ENCODE assay signal across 9 cellular contexts in genomic region chr17:915416-916201, GRCh38.
DNase-seq lines count a peak whose midpoint lies in the region; ATAC-seq and TF ChIP-seq lines count a peak whose summit lies in the region.
"Had no signal": no experiment of that assay in that cellular context is flagged by ENCODE, and none has a peak within 500 bp of the region (broad histone marks: within the 10 kb centered on the region; RNA-seq: fewer than 3 reads in every experiment).

No MANE protein-coding gene starts in this region.

- H3K9me3 ChIP-seq in right atrium auricular region (no peaks in the 10 kb centered on the region), spleen (no peaks in the 10 kb centered on the region)

- no peaks in the 10 kb centered on the region for H3K27me3 ChIP-seq in right atrium auricular region
- peaks cover 0 to 12% (median 0%) of the 10 kb centered on the region in 7 donors for H3K27me3 ChIP-seq in spleen (replicated peaks in 1 of 7)

- TF ChIP-seq CTCF in VCaP (conservative IDR thresholded peaks at IDR 0.05) (no peak), right atrium auricular region (IDR thresholded peaks at IDR 0.05) (no peak), spleen (IDR thresholded peaks at IDR 0.05 in 8 of 11, conservative IDR thresholded peaks at IDR 0.05 in 3 of 11) (no peak)

- peaks cover under 1% of the 10 kb centered on the region for H3K27me3 Mint-ChIP-seq in activated CD4-positive, alpha-beta T cell treated with anti-CD3 and anti-CD28 coated beads, Interleukin-2, amount 10 ng/mL, durations not matched to agents 7 days and 5 days
- peaks cover 20 to 27% of the 10 kb centered on the region in 2 donors for H3K27me3 Mint-ChIP-seq in stimulated activated naive B cell treated with anti-CD40 and anti-IgM and Interleukin-4, amounts not matched to agents 10 μg/mL and 1 μg/mL and 100 μg/mL, for 72 hours

- H3K4me3 ChIP-seq in right atrium auricular region (peak overlapping the region in 1 of 2 donors; percentile 23), spleen (peak overlapping the region in 1 of 8 donors; percentile 2)

- peak overlapping the region; percentile 40 for H3K27ac ChIP-seq in VCaP
- H3K27ac ChIP-seq in right atrium auricular region: peak overlapping the region; percentile 54 to 65
- H3K27ac ChIP-seq in spleen: peak overlapping the region; percentile 22 to 80 (median 71)

- WGBS in spleen, 5 donors: 54 to 59% (median 55%) methylated on average over 11 of the region's 11 CpGs

- DNase-seq in NCI-H1092 (lab: John Stamatoyannopoulos, UW): peak; percentile 31
- peak; percentile 83 for DNase-seq in right atrium auricular region (ENCODE audit: low spot score)
- DNase-seq in spleen: no peak
- no peak for DNase-seq in activated CD4-positive, alpha-beta T cell treated with anti-CD3 and anti-CD28 coated beads, Interleukin-2, amount 10 ng/mL, durations not matched to agents 7 days and 5 days
- DNase-seq in stimulated activated naive B cell treated with anti-CD40 and anti-IgM and Interleukin-4, amounts not matched to agents 10 μg/mL and 1 μg/mL and 100 μg/mL, for 72 hours: no peak
- DNase-seq in activated CD4-positive, CD25-positive, alpha-beta regulatory T cell treated with anti-CD3 and anti-CD28 coated beads, Interleukin-2, amount 50 U/mL, for 72 hours: no peak
- DNase-seq: NK-92 treated with Interleukin-12 subunit alpha and Interleukin-12 subunit beta, amount 100 ng/mL, for 24 hours had no signal

- H3K4me3 Mint-ChIP-seq in activated CD4-positive, alpha-beta T cell treated with anti-CD3 and anti-CD28 coated beads, Interleukin-2, amount 10 ng/mL, durations not matched to agents 7 days and 5 days: no peak overlapping the region
- H3K4me3 Mint-ChIP-seq in stimulated activated naive B cell treated with anti-CD40 and anti-IgM and Interleukin-4, amounts not matched to agents 10 μg/mL and 1 μg/mL and 100 μg/mL, for 72 hours: no peak overlapping the region

- POLR2A ChIA-PET in activated CD4-positive, alpha-beta T cell treated with anti-CD3 and anti-CD28 coated beads, Interleukin-2, amount 10 ng/mL, durations not matched to agents 7 days and 5 days (lab: Charles Lee): no interaction called here

- no peaks in the 10 kb centered on the region for H3K9me3 Mint-ChIP-seq in activated CD4-positive, alpha-beta T cell treated with anti-CD3 and anti-CD28 coated beads, Interleukin-2, amount 10 ng/mL, durations not matched to agents 7 days and 5 days
- H3K9me3 Mint-ChIP-seq in stimulated activated naive B cell treated with anti-CD40 and anti-IgM and Interleukin-4, amounts not matched to agents 10 μg/mL and 1 μg/mL and 100 μg/mL, for 72 hours: no peaks in the 10 kb centered on the region

- H3K4me1 Mint-ChIP-seq in activated CD4-positive, alpha-beta T cell treated with anti-CD3 and anti-CD28 coated beads, Interleukin-2, amount 10 ng/mL, durations not matched to agents 7 days and 5 days: no peaks in the 10 kb centered on the region
- H3K4me1 Mint-ChIP-seq in stimulated activated naive B cell treated with anti-CD40 and anti-IgM and Interleukin-4, amounts not matched to agents 10 μg/mL and 1 μg/mL and 100 μg/mL, for 72 hours: no peaks in the 10 kb centered on the region

- no peak overlapping the region for H3K27ac Mint-ChIP-seq in activated CD4-positive, alpha-beta T cell treated with anti-CD3 and anti-CD28 coated beads, Interleukin-2, amount 10 ng/mL, durations not matched to agents 7 days and 5 days
- no peak overlapping the region for H3K27ac Mint-ChIP-seq in stimulated activated naive B cell treated with anti-CD40 and anti-IgM and Interleukin-4, amounts not matched to agents 10 μg/mL and 1 μg/mL and 100 μg/mL, for 72 hours

- no peaks in the 10 kb centered on the region for H3K36me3 Mint-ChIP-seq in activated CD4-positive, alpha-beta T cell treated with anti-CD3 and anti-CD28 coated beads, Interleukin-2, amount 10 ng/mL, durations not matched to agents 7 days and 5 days (ENCODE audit: low read depth)
- no peaks in the 10 kb centered on the region for H3K36me3 Mint-ChIP-seq in stimulated activated naive B cell treated with anti-CD40 and anti-IgM and Interleukin-4, amounts not matched to agents 10 μg/mL and 1 μg/mL and 100 μg/mL, for 72 hours

- intact Hi-C loops in spleen (cut with DNase I; ENCODE audit: low total_unique reads): no loop called here

- TF ChIP-seq POLR2A in spleen (IDR thresholded peaks at IDR 0.05): no peak

- H3K36me3 ChIP-seq in right atrium auricular region (no peaks in the 10 kb centered on the region), spleen (no peaks in the 10 kb centered on the region)

- CTCF ChIA-PET in activated CD4-positive, alpha-beta T cell treated with anti-CD3 and anti-CD28 coated beads, Interleukin-2, amount 10 ng/mL, durations not matched to agents 7 days and 5 days (lab: Charles Lee): interaction anchor here (0.8 kb wide), 1 partner anchor 36 kb away, joined by 3 read pairs; no protein-coding TSS in a partner anchor

- no peak for ATAC-seq in HG02885 (IDR thresholded peaks at IDR 0.05; ENCODE audit: poor library complexity, unreplicated experiment)
- ATAC-seq in stimulated activated naive B cell treated with anti-CD40 and anti-IgM and Interleukin-4, amounts not matched to agents 10 μg/mL and 1 μg/mL and 100 μg/mL, for 72 hours (replicated peaks): no peak

- H3K4me1 ChIP-seq in right atrium auricular region (peaks cover 0 to 18% of the 10 kb centered on the region in 2 donors), spleen (peaks cover 0 to 15% (median 2%) of the 10 kb centered on the region in 6 donors)

Comparison
In these comparisons a context has a peak if more than half of its experiments do, and no peak if none do; other contexts are left out.
1. DNase-seq: peak in NCI-H1092 (single experiment) and right atrium auricular region (single experiment); none in spleen (single experiment), activated CD4-positive, alpha-beta T cell treated with anti-CD3 and anti-CD28 coated beads, Interleukin-2, amount 10 ng/mL, durations not matched to agents 7 days and 5 days (single experiment), stimulated activated naive B cell treated with anti-CD40 and anti-IgM and Interleukin-4, amounts not matched to agents 10 μg/mL and 1 μg/mL and 100 μg/mL, for 72 hours (single experiment) and activated CD4-positive, CD25-positive, alpha-beta regulatory T cell treated with anti-CD3 and anti-CD28 coated beads, Interleukin-2, amount 50 U/mL, for 72 hours (single experiment).
2. Peak in every context shown above with its lines, with median percentiles within 50 percentile points of each other: H3K27ac ChIP-seq.